ENCODE assay signal across 8 cellular contexts in genomic region chr14:49977126-49977841, GRCh38.
DNase-seq lines count a peak whose midpoint lies in the region; ATAC-seq lines count a peak whose summit lies in the region.

No MANE protein-coding gene starts in this region.

- H3K9me3 ChIP-seq in BLaER1 treated with 17β-estradiol and CSF1 and Interleukin-3, amounts not matched to agents 10 nM and 100 nM (replicated peaks in 1 of 11), result no peaks in the 10 kb centered on the region

- no peaks in the 10 kb centered on the region for H3K27me3 ChIP-seq in BLaER1 treated with 17β-estradiol and CSF1 and Interleukin-3, amounts not matched to agents 10 nM and 100 nM

- H3K4me3 ChIP-seq in BLaER1 treated with 17β-estradiol and CSF1 and Interleukin-3, amounts not matched to agents 10 nM and 100 nM, result 0 out of 20 replicates have a peak overlapping the region, but pooled peaks of 1 of the 10 experiments have one; percentile 3

- DNase-seq in activated T-cell treated with anti-CD3 and anti-CD28 coated beads for 24 hours (ENCODE audit: low read depth), result peak; percentile 44
- peak; percentile 47 for DNase-seq in stimulated activated CD4-positive, alpha-beta T cell treated with anti-CD3 and anti-CD28 coated beads, Interleukin-12 subunit alpha, Interleukin-12 subunit beta, amount 100 ng/mL, for 4 hours
- no peak for DNase-seq in HT-29 (ENCODE audit: low spot score)
- DNase-seq in NCI-H345 treated with DMSO at 0.1 percent for 48 hours (lab: John Stamatoyannopoulos, UW; ENCODE audit: unreplicated experiment), result no peak
- DNase-seq in NCI-H146 (lab: John Stamatoyannopoulos, UW), result no peak

- peak overlapping the region in 8 of 11 experiments; percentile 10 to 61 (median 32); a peak in 13 of 22 replicates for H3K9ac ChIP-seq in BLaER1 treated with 17β-estradiol and CSF1 and Interleukin-3, amounts not matched to agents 10 nM and 100 nM

- ATAC-seq in GM19467 (IDR thresholded peaks at IDR 0.05; ENCODE audit: unreplicated experiment), result peak; percentile 68
- peak; percentile 84 for ATAC-seq in HG03521 (IDR thresholded peaks at IDR 0.05; ENCODE audit: unreplicated experiment)

- no peaks in the 10 kb centered on the region for H3K36me3 ChIP-seq in BLaER1 treated with 17β-estradiol and CSF1 and Interleukin-3, amounts not matched to agents 10 nM and 100 nM

- H4K20me1 ChIP-seq in BLaER1 treated with 17β-estradiol and CSF1 and Interleukin-3, amounts not matched to agents 10 nM and 100 nM, result no peaks in the 10 kb centered on the region

- H3K4me2 ChIP-seq in BLaER1 treated with 17β-estradiol and CSF1 and Interleukin-3, amounts not matched to agents 10 nM and 100 nM, result peak overlapping the region; percentile 57 to 93 (median 76)

- peak overlapping the region; percentile 38 to 88 (median 74); a peak in 21 of 22 replicates for H3K27ac ChIP-seq in BLaER1 treated with 17β-estradiol and CSF1 and Interleukin-3, amounts not matched to agents 10 nM and 100 nM

- peaks cover 26 to 97% (median 38%) of the 10 kb centered on the region in 10 experiments for H3K4me1 ChIP-seq in BLaER1 treated with 17β-estradiol and CSF1 and Interleukin-3, amounts not matched to agents 10 nM and 100 nM

Comparison
In these comparisons a context has a peak if more than half of its experiments do, and no peak if none do; other contexts are left out.
1. DNase-seq: peak in activated T-cell treated with anti-CD3 and anti-CD28 coated beads for 24 hours (single experiment) and stimulated activated CD4-positive, alpha-beta T cell treated with anti-CD3 and anti-CD28 coated beads, Interleukin-12 subunit alpha, Interleukin-12 subunit beta, amount 100 ng/mL, for 4 hours (single experiment); none in HT-29 (single experiment), NCI-H345 treated with DMSO at 0.1 percent for 48 hours (single experiment) and NCI-H146 (single experiment).